Comparison of ENCODE assay signal across 10 cellular contexts in genomic region chr4:121041307-121042090, GRCh38. TPM values are rescaled to one million over a fixed set of nuclear protein-coding genes. Genes with fewer than 3 reads are reported as not detected.
DNase-seq lines count a peak whose midpoint lies in the region; ATAC-seq and TF ChIP-seq lines count a peak whose summit lies in the region.
"Had no signal": no experiment of that assay in that cellular context is flagged by ENCODE, and none has a peak within 500 bp of the region (broad histone marks: within the 10 kb centered on the region; RNA-seq: fewer than 3 reads in every experiment).

No MANE protein-coding gene starts in this region.

- no peaks in the 10 kb centered on the region for H3K9me3 ChIP-seq in A673 (ENCODE audit: low read depth, low read length, poor library complexity, severe bottlenecking)
- H3K9me3 ChIP-seq: BE2C had no signal

- no peaks in the 10 kb centered on the region for H3K9me3 Mint-ChIP-seq in glutamatergic neuron (ENCODE audit: unreplicated experiment)

- no TSS peak for BruUV-seq in A673 (replicated peaks; lab: Mats Ljungman, UMichigan)

- H3K4me3 Mint-ChIP-seq in glutamatergic neuron (ENCODE audit: unreplicated experiment), result no peak overlapping the region

- H3K27me3 ChIP-seq in A673 (replicated peaks; ENCODE audit: insufficient read depth, low read depth, low read length, poor library complexity), result no peaks in the 10 kb centered on the region
- H3K27me3 ChIP-seq: BE2C had no signal

- CTCF ChIA-PET in A673 (lab: Charles Lee), result no interaction called here

- H3K27me3 Mint-ChIP-seq in glutamatergic neuron (ENCODE audit: unreplicated experiment), result no peaks in the 10 kb centered on the region

- no peak for TF ChIP-seq CTCF in A673 (conservative IDR thresholded peaks at IDR 0.05; ENCODE audit: low read depth, low read length)
- TF ChIP-seq CTCF in glutamatergic neuron (IDR thresholded peaks at IDR 0.05; ENCODE audit: partially characterized antibody, unreplicated experiment), result no peak

- POLR2A ChIA-PET in A673 (lab: Charles Lee; ENCODE audit: low non-redundant PET), result no interaction called here

- no peaks in the 10 kb centered on the region for H3K4me1 Mint-ChIP-seq in glutamatergic neuron (ENCODE audit: low read depth, unreplicated experiment)

- no peaks in the 10 kb centered on the region for H3K36me3 Mint-ChIP-seq in glutamatergic neuron (ENCODE audit: unreplicated experiment)

- no peaks in the 10 kb centered on the region for H3K36me3 ChIP-seq in A673 (ENCODE audit: insufficient read depth, low read length, poor library complexity, severe bottlenecking)
- H3K36me3 ChIP-seq: BE2C had no signal

- peak; percentile 99 for ATAC-seq in HG02852 (IDR thresholded peaks at IDR 0.05; ENCODE audit: unreplicated experiment)
- peak; percentile 100 for ATAC-seq in stimulated activated naive CD8-positive, alpha-beta T cell treated with anti-CD3 and anti-CD28 coated beads, Interleukin-15, Interleukin-2, amounts not matched to agents 100 U/mL and 50 U/mL, for 24 hours

- H3K27ac ChIP-seq in A673 (ENCODE audit: low read depth, low read length, poor library complexity, severe bottlenecking), result no peak overlapping the region

- H3K27ac Mint-ChIP-seq in glutamatergic neuron (ENCODE audit: unreplicated experiment), result no peak overlapping the region

- no peak overlapping the region for H3K4me3 ChIP-seq in A673 (ENCODE audit: low read depth, low read length, poor library complexity, severe bottlenecking)

- TF ChIP-seq POLR2A in erythroblast (IDR thresholded peaks at IDR 0.05; ENCODE audit: low read length), result no peak

- intact Hi-C loops in A673 (cut with micrococcal nuclease; ENCODE audit: unreplicated experiment), result no loop called here

- no peaks in the 10 kb centered on the region for H3K4me1 ChIP-seq in A673 (ENCODE audit: insufficient read depth, low read length, poor library complexity, severe bottlenecking)
- H3K4me1 ChIP-seq: BE2C had no signal

- peak; percentile 9 for DNase-seq in activated T-cell treated with anti-CD3 and anti-CD28 coated beads for 24 hours (ENCODE audit: low read depth)
- DNase-seq in activated T-cell treated with anti-CD3 and anti-CD28 coated beads, Interleukin-2, amount 50 U/mL, for 1 hour, result no peak
- DNase-seq in SKM-1 (lab: John Stamatoyannopoulos, UW; ENCODE audit: unreplicated experiment), result peak; percentile 14
- DNase-seq in stimulated activated naive CD8-positive, alpha-beta T cell treated with anti-CD3 and anti-CD28 coated beads, Interleukin-15, Interleukin-2, amounts not matched to agents 100 U/mL and 50 U/mL, for 24 hours, result peak; percentile 15
- no peak for DNase-seq in A673 (ENCODE audit: low spot score)
- DNase-seq in erythroblast (lab: John Stamatoyannopoulos, UW), result no peak
- DNase-seq in glutamatergic neuron, result no peak
- DNase-seq: BE2C, T1000 had no signal

RNA-seq across cellular contexts. Expression of gene NDNF, which starts 30.8 kb away (rescaled TPM):
- total RNA-seq in A673 (2021) (10.6 and 12.1 TPM in 2 replicates), glutamatergic neuron (ENCODE audit: unreplicated experiment) (1.3 TPM)

Comparison
In these comparisons a context has a peak if more than half of its experiments do, and no peak if none do; other contexts are left out.
1. DNase-seq: peak in activated T-cell treated with anti-CD3 and anti-CD28 coated beads for 24 hours (single experiment), SKM-1 (single experiment) and stimulated activated naive CD8-positive, alpha-beta T cell treated with anti-CD3 and anti-CD28 coated beads, Interleukin-15, Interleukin-2, amounts not matched to agents 100 U/mL and 50 U/mL, for 24 hours (single experiment); none in activated T-cell treated with anti-CD3 and anti-CD28 coated beads, Interleukin-2, amount 50 U/mL, for 1 hour (single experiment), A673 (single experiment), erythroblast (0 of 2) and glutamatergic neuron (single experiment).